Comparison of ENCODE assay signal across 8 cellular contexts in genomic region chr12:47811581-47812484, GRCh38. TPM values are rescaled to one million over a fixed set of nuclear protein-coding genes. Genes with fewer than 3 reads are reported as not detected.
DNase-seq lines count a peak whose midpoint lies in the region; ATAC-seq and TF ChIP-seq lines count a peak whose summit lies in the region.

No MANE protein-coding gene starts in this region.

- ATAC-seq in activated CD8-positive, alpha-beta memory T cell treated with anti-CD3 and anti-CD28 coated beads, Interleukin-2, amount 10 ng/mL, durations not matched to agents 7 days and 5 days, result no peak
- ATAC-seq in right lobe of liver (peak in 1 of 4 donors; percentile 8), HG02798 (IDR thresholded peaks at IDR 0.05; ENCODE audit: poor library complexity, unreplicated experiment) (no peak)

- in situ Hi-C loops in transverse colon (cut with MboI; ENCODE audit: low pct_ligation_motif_present in 1 of 4, low pct_unique_long_range_greater_than_20kb in 1 of 4, low sequenced_read_pairs in 3 of 4), result no loop called here

- H3K4me1 Mint-ChIP-seq in activated CD8-positive, alpha-beta memory T cell treated with anti-CD3 and anti-CD28 coated beads, Interleukin-2, amount 10 ng/mL, durations not matched to agents 7 days and 5 days, result peaks cover 90% of the 10 kb centered on the region
- H3K4me1 Mint-ChIP-seq in brain, result peaks cover 78% of the 10 kb centered on the region

- H3K36me3 ChIP-seq in right lobe of liver (no peaks in the 10 kb centered on the region), transverse colon (no peaks in the 10 kb centered on the region), SJCRH30 (peaks cover 6% of the 10 kb centered on the region; the same call in 1 of the 2 replicates)

- no peaks in the 10 kb centered on the region for H3K27me3 ChIP-seq in right lobe of liver
- H3K27me3 ChIP-seq in transverse colon, result no peaks in the 10 kb centered on the region
- H3K27me3 ChIP-seq in SJCRH30, result no peaks in the 10 kb centered on the region

- CTCF ChIA-PET in activated CD8-positive, alpha-beta memory T cell treated with anti-CD3 and anti-CD28 coated beads, Interleukin-2, amount 10 ng/mL, durations not matched to agents 7 days and 5 days (lab: Charles Lee), result interaction anchor here (1.7 to 27.3 kb wide), 11 partner anchors 8 to 96 kb away, joined by 8 to 775 read pairs (median 16); partner anchors contain the start of gene HDAC7

- 59% methylated on average over 13 of the region's 14 CpGs for WGBS in right lobe of liver (ENCODE audit: insufficient coverage, low coverage, low lambda C conversion rate, missing lambda C conversion rate)
- 59 to 80% methylated on average over 2 to 14 of the region's 14 CpGs for WGBS in transverse colon (ENCODE audit: low coverage in 1 of 2), 2 donors

- no peak overlapping the region for H3K4me3 ChIP-seq in right lobe of liver
- peak overlapping the region in 2 of 4 donors; percentile 30 to 35 for H3K4me3 ChIP-seq in transverse colon
- no peak overlapping the region for H3K4me3 ChIP-seq in SJCRH30

- H3K9me3 ChIP-seq in right lobe of liver (no peaks in the 10 kb centered on the region), transverse colon (no peaks in the 10 kb centered on the region), SJCRH30 (replicated peaks) (no peaks in the 10 kb centered on the region)

- peak overlapping the region; percentile 54 to 89 (median 58) for H3K27ac ChIP-seq in right lobe of liver
- peak overlapping the region; percentile 93 to 97 (median 96) for H3K27ac ChIP-seq in transverse colon
- H3K27ac ChIP-seq in SJCRH30, result no peak overlapping the region; the same call in 1 of the 2 replicates

- no peak for TF ChIP-seq POLR2A in right lobe of liver (IDR thresholded peaks at IDR 0.05)
- TF ChIP-seq POLR2A in transverse colon (IDR thresholded peaks at IDR 0.05), result no peak

- peak overlapping the region; percentile 96 for H3K27ac Mint-ChIP-seq in activated CD8-positive, alpha-beta memory T cell treated with anti-CD3 and anti-CD28 coated beads, Interleukin-2, amount 10 ng/mL, durations not matched to agents 7 days and 5 days
- H3K27ac Mint-ChIP-seq in brain, result peak overlapping the region; percentile 79 to 96 (median 80)

- intact Hi-C loops in right lobe of liver (cut with DNase I) (no loop called here), transverse colon (cut with DNase I; ENCODE audit: low total_unique reads) (no loop called here)

- peak; percentile 48 for TF ChIP-seq EP300 in transverse colon (IDR thresholded peaks at IDR 0.05; ENCODE audit: low read depth)

- H3K4me3 Mint-ChIP-seq in activated CD8-positive, alpha-beta memory T cell treated with anti-CD3 and anti-CD28 coated beads, Interleukin-2, amount 10 ng/mL, durations not matched to agents 7 days and 5 days, result peak overlapping the region; percentile 91
- peak overlapping the region; percentile 70 to 77 (median 73) for H3K4me3 Mint-ChIP-seq in brain

- TF ChIP-seq CTCF in brain (conservative IDR thresholded peaks at IDR 0.05) (no peak), right lobe of liver (IDR thresholded peaks at IDR 0.05) (no peak), transverse colon (IDR thresholded peaks at IDR 0.05) (no peak)

- H3K36me3 Mint-ChIP-seq in activated CD8-positive, alpha-beta memory T cell treated with anti-CD3 and anti-CD28 coated beads, Interleukin-2, amount 10 ng/mL, durations not matched to agents 7 days and 5 days, result peaks cover 46% of the 10 kb centered on the region
- H3K36me3 Mint-ChIP-seq in brain, result no peaks in the 10 kb centered on the region

- H3K4me1 ChIP-seq in right lobe of liver (peaks cover 0 to 21% (median 0%) of the 10 kb centered on the region in 4 donors), transverse colon (peaks cover 66 to 96% (median 89%) of the 10 kb centered on the region in 4 donors), SJCRH30 (peaks cover 32% of the 10 kb centered on the region)

- no peaks in the 10 kb centered on the region for H3K27me3 Mint-ChIP-seq in activated CD8-positive, alpha-beta memory T cell treated with anti-CD3 and anti-CD28 coated beads, Interleukin-2, amount 10 ng/mL, durations not matched to agents 7 days and 5 days
- H3K27me3 Mint-ChIP-seq in brain, result peaks cover 2% of the 10 kb centered on the region

- H3K9me3 Mint-ChIP-seq in activated CD8-positive, alpha-beta memory T cell treated with anti-CD3 and anti-CD28 coated beads, Interleukin-2, amount 10 ng/mL, durations not matched to agents 7 days and 5 days (ENCODE audit: low read depth), result no peaks in the 10 kb centered on the region
- H3K9me3 Mint-ChIP-seq in brain, result no peaks in the 10 kb centered on the region

- DNase-seq in activated CD8-positive, alpha-beta memory T cell treated with anti-CD3 and anti-CD28 coated beads, Interleukin-2, amount 10 ng/mL, durations not matched to agents 7 days and 5 days, result no peak
- DNase-seq in activated CD8-positive, alpha-beta memory T cell treated with anti-CD3 and anti-CD28 coated beads for 24 hours, result no peak
- DNase-seq in right lobe of liver (no peak), transverse colon (peak; percentile 31), DMS114 treated with DMSO at 0.1 percent for 48 hours (lab: John Stamatoyannopoulos, UW; ENCODE audit: unreplicated experiment) (no peak), SJCRH30 (no peak)

RNA-seq across cellular contexts. Expression of gene HDAC7, which starts 7.9 kb away (rescaled TPM):
- 100 to 1,000 TPM; 226 to 284 TPM for total RNA-seq in activated CD8-positive, alpha-beta memory T cell treated with anti-CD3 and anti-CD28 coated beads, Interleukin-2, amount 10 ng/mL, durations not matched to agents 7 days and 5 days
- polyA plus RNA-seq in brain (ENCODE audit: insufficient read depth, low read depth, low replicate concordance), result 8.2 TPM
- total RNA-seq in right lobe of liver (10 to 100 TPM in 2 of 6 experiments, 1 to 10 TPM in 4; 6.6 to 18.8 (median 8.4) TPM), transverse colon (100 to 1,000 TPM in 1 of 4 donors, 10 to 100 TPM in 3; 19.4 to 133 (median 28.3) TPM)
- 34.9 and 37.1 TPM in 2 replicates for total RNA-seq in SJCRH30 (2014; rRNA removed; shearing (Covaris generic))

RNA-seq across cellular contexts. Expression of gene SLC48A1, which starts 38.8 kb away (rescaled TPM):
- 10 to 100 TPM; 13.9 to 18.5 TPM for total RNA-seq in activated CD8-positive, alpha-beta memory T cell treated with anti-CD3 and anti-CD28 coated beads, Interleukin-2, amount 10 ng/mL, durations not matched to agents 7 days and 5 days
- 77.4 TPM for polyA plus RNA-seq in brain (ENCODE audit: insufficient read depth, low read depth, low replicate concordance)
- total RNA-seq in right lobe of liver (10 to 100 TPM; 12.4 to 20.4 (median 18.0) TPM), transverse colon (10 to 100 TPM; 19.9 to 76.7 (median 23.1) TPM)
- 1.1 and 1.4 TPM in 2 replicates for total RNA-seq in SJCRH30 (2014; rRNA removed; shearing (Covaris generic))

RNA-seq across cellular contexts. Expression of gene RAPGEF3, which starts 53.2 kb away (rescaled TPM):
- total RNA-seq in activated CD8-positive, alpha-beta memory T cell treated with anti-CD3 and anti-CD28 coated beads, Interleukin-2, amount 10 ng/mL, durations not matched to agents 7 days and 5 days, result 1 to 10 TPM; 1.5 to 1.9 TPM
- 10.3 TPM for polyA plus RNA-seq in brain (ENCODE audit: insufficient read depth, low read depth, low replicate concordance)
- 1 to 10 TPM in 5 of 6 experiments, under 1 TPM in 1; 0.81 to 4.6 (median 2.6) TPM for total RNA-seq in right lobe of liver
- 10 to 100 TPM in 2 of 4 donors, 1 to 10 TPM in 2; 8.1 to 51.7 (median 24.6) TPM for total RNA-seq in transverse colon
- total RNA-seq in SJCRH30 (2014; rRNA removed; shearing (Covaris generic)), result 0.49 and 0.68 TPM in 2 replicates
